ENCODE assay signal across 23 cellular contexts in the genomic region with DNA sequence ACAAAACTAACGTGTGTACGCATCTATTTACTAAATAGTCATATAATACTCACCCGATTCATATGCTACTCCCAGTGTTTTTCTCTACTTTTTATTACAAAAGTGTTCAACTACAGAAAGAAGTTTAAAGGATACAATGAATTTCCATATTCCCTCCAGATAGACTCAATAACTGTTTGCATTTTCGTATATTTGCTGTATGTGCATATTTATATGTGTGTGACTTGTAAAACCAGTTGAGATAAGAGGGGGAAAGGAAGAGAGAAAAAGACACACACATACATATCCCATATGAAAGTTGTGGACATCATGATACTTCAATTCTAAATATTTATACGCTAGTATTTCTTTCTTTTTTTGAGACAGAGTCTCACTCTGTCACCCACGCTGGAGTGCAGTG. TPM values are rescaled to one million over a fixed set of nuclear protein-coding genes. Genes with fewer than 3 reads are reported as not detected.
DNase-seq lines count a peak whose midpoint lies in the region; ATAC-seq, FAIRE-seq and TF ChIP-seq lines count a peak whose summit lies in the region.
"Had no signal": no experiment of that assay in that cellular context is flagged by ENCODE, and none has a peak within 500 bp of the region (broad histone marks: within the 10 kb centered on the region; RNA-seq: fewer than 3 reads in every experiment).

No MANE protein-coding gene starts in this region.

- H3K36me3 ChIP-seq in OCI-LY1 (ENCODE audit: insufficient read depth, low read length): no peaks in the 10 kb centered on the region
- H3K36me3 ChIP-seq: BE2C had no signal

- no peaks in the 10 kb centered on the region for H3K27me3 ChIP-seq in OCI-LY1 (ENCODE audit: insufficient read depth, low read length)
- H3K27me3 ChIP-seq: BE2C, BLaER1 had no signal

- no peak for DNase-seq in activated naive CD8-positive, alpha-beta T cell treated with anti-CD3 and anti-CD28 coated beads, Interleukin-2, amount 10 ng/mL, durations not matched to agents 7 days and 5 days
- DNase-seq in activated naive CD8-positive, alpha-beta T cell treated with anti-CD3 and anti-CD28 coated beads, Interleukin-2, amount 50 U/mL, for 24 hours: no peak
- DNase-seq in A549 (ENCODE audit: low read depth in 1 of 2, low spot score in 1 of 2) (no peak), type B pancreatic cell (ENCODE audit: extremely low spot score, unreplicated experiment) (no peak), left lobe of liver (ENCODE audit: low spot score) (no peak)
- DNase-seq in activated T-cell treated with anti-CD3 and anti-CD28 coated beads, Interleukin-2, amount 50 U/mL, for 4 hours: no peak
- DNase-seq: ACHN; BE2C; C1 segment of cervical spinal cord; CD4-positive, alpha-beta memory T cell; CD4-positive, CD25-positive, alpha-beta regulatory T cell; CD8-positive, alpha-beta memory T cell; COR-L47; DMS79 treated with DMSO at 0.1 percent for 48 hours; GF-D8 had no signal

- H3K4me1 ChIP-seq in A549 (peaks cover 34% of the 10 kb centered on the region), OCI-LY1 (ENCODE audit: insufficient read depth, low read length, severe bottlenecking) (peaks cover 84% of the 10 kb centered on the region)

- H3K9me3 Mint-ChIP-seq in activated naive CD8-positive, alpha-beta T cell treated with anti-CD3 and anti-CD28 coated beads, Interleukin-2, amount 10 ng/mL, durations not matched to agents 7 days and 5 days: no peaks in the 10 kb centered on the region
- H3K9me3 Mint-ChIP-seq in activated naive CD8-positive, alpha-beta T cell treated with anti-CD3 and anti-CD28 coated beads, Interleukin-2, amount 50 U/mL, for 24 hours: no peaks in the 10 kb centered on the region
- H3K9me3 Mint-ChIP-seq in type B pancreatic cell: no peaks in the 10 kb centered on the region
- no peaks in the 10 kb centered on the region for H3K9me3 Mint-ChIP-seq in activated T-cell treated with anti-CD3 and anti-CD28 coated beads, Interleukin-2, amount 50 U/mL, for 4 hours
- H3K9me3 Mint-ChIP-seq: CD4-positive, alpha-beta memory T cell; CD4-positive, CD25-positive, alpha-beta regulatory T cell; CD8-positive, alpha-beta memory T cell had no signal

- H3K4me2 ChIP-seq in A549: no peak overlapping the region
- no peak overlapping the region for H3K4me2 ChIP-seq in OCI-LY1 (ENCODE audit: low read length)

- peak; percentile 68 for FAIRE-seq in A549 (lab: Jason Lieb, UNC)
- FAIRE-seq: G401.6, GM12891, GM19239 had no signal

- no peak for ATAC-seq in activated naive CD8-positive, alpha-beta T cell treated with anti-CD3 and anti-CD28 coated beads, Interleukin-2, amount 10 ng/mL, durations not matched to agents 7 days and 5 days (ENCODE audit: low read depth)
- ATAC-seq in activated naive CD8-positive, alpha-beta T cell treated with anti-CD3 and anti-CD28 coated beads, Interleukin-2, amount 50 U/mL, for 24 hours: no peak
- ATAC-seq in A549: no peak
- ATAC-seq in left lobe of liver: no peak
- no peak for ATAC-seq in activated T-cell treated with anti-CD3 and anti-CD28 coated beads, Interleukin-2, amount 50 U/mL, for 4 hours

- no peaks in the 10 kb centered on the region for H3F3A ChIP-seq in OCI-LY1 (ENCODE audit: insufficient read depth, low read length)

- H3K9me3 ChIP-seq in A549 (no peaks in the 10 kb centered on the region), OCI-LY1 (ENCODE audit: low read length) (no peaks in the 10 kb centered on the region)
- H3K9me3 ChIP-seq: BE2C had no signal

- H3K27me3 Mint-ChIP-seq in activated naive CD8-positive, alpha-beta T cell treated with anti-CD3 and anti-CD28 coated beads, Interleukin-2, amount 10 ng/mL, durations not matched to agents 7 days and 5 days: no peaks in the 10 kb centered on the region
- H3K27me3 Mint-ChIP-seq in activated naive CD8-positive, alpha-beta T cell treated with anti-CD3 and anti-CD28 coated beads, Interleukin-2, amount 50 U/mL, for 24 hours: no peaks in the 10 kb centered on the region
- no peaks in the 10 kb centered on the region for H3K27me3 Mint-ChIP-seq in type B pancreatic cell
- H3K27me3 Mint-ChIP-seq in activated T-cell treated with anti-CD3 and anti-CD28 coated beads, Interleukin-2, amount 50 U/mL, for 4 hours (ENCODE audit: low read depth): no peaks in the 10 kb centered on the region
- H3K27me3 Mint-ChIP-seq: CD4-positive, alpha-beta memory T cell; CD4-positive, CD25-positive, alpha-beta regulatory T cell had no signal

- H3K4me3 ChIP-seq in A549 (no peak overlapping the region), OCI-LY1 (ENCODE audit: low read depth, low read length, poor library complexity, severe bottlenecking) (no peak overlapping the region)
- H3K4me3 ChIP-seq: BLaER1 had no signal

- H4K20me1 ChIP-seq in OCI-LY1 (ENCODE audit: insufficient read depth, low read length): no peaks in the 10 kb centered on the region
- H4K20me1 ChIP-seq: BLaER1 had no signal

- TF ChIP-seq POLR2A in A549 (IDR thresholded peaks at IDR 0.05; ENCODE audit: low read length): no peak

- peaks cover 32% of the 10 kb centered on the region for H3K4me1 Mint-ChIP-seq in activated naive CD8-positive, alpha-beta T cell treated with anti-CD3 and anti-CD28 coated beads, Interleukin-2, amount 10 ng/mL, durations not matched to agents 7 days and 5 days
- H3K4me1 Mint-ChIP-seq in activated naive CD8-positive, alpha-beta T cell treated with anti-CD3 and anti-CD28 coated beads, Interleukin-2, amount 50 U/mL, for 24 hours: peaks cover 40% of the 10 kb centered on the region
- peaks cover 30% of the 10 kb centered on the region for H3K4me1 Mint-ChIP-seq in type B pancreatic cell (ENCODE audit: unreplicated experiment)
- peaks cover 11% of the 10 kb centered on the region for H3K4me1 Mint-ChIP-seq in activated T-cell treated with anti-CD3 and anti-CD28 coated beads, Interleukin-2, amount 50 U/mL, for 4 hours (ENCODE audit: low read depth)

- TF ChIP-seq CTCF in A549 (IDR thresholded peaks at IDR 0.05): no peak
- TF ChIP-seq CTCF in OCI-LY1 (IDR thresholded peaks at IDR 0.05; ENCODE audit: low read length): no peak
- no peak for TF ChIP-seq CTCF in type B pancreatic cell (conservative IDR thresholded peaks at IDR 0.05)

- peak overlapping the region; percentile 88 for H3K27ac Mint-ChIP-seq in activated naive CD8-positive, alpha-beta T cell treated with anti-CD3 and anti-CD28 coated beads, Interleukin-2, amount 10 ng/mL, durations not matched to agents 7 days and 5 days
- H3K27ac Mint-ChIP-seq in activated naive CD8-positive, alpha-beta T cell treated with anti-CD3 and anti-CD28 coated beads, Interleukin-2, amount 50 U/mL, for 24 hours: no peak overlapping the region
- H3K27ac Mint-ChIP-seq in type B pancreatic cell: peak overlapping the region; percentile 11
- H3K27ac Mint-ChIP-seq: CD4-positive, CD25-positive, alpha-beta regulatory T cell had no signal

- CTCF ChIA-PET in A549 (lab: Yijun Ruan, JAX): no interaction called here

- no peak overlapping the region; the same call in 1 of the 2 replicates for H3K9ac ChIP-seq in OCI-LY1 (ENCODE audit: low read length)
- H3K9ac ChIP-seq: BLaER1 had no signal

- no peak for TF ChIP-seq EP300 in A549 (IDR thresholded peaks at IDR 0.05)

- peaks cover 27% of the 10 kb centered on the region for H3K36me3 Mint-ChIP-seq in activated naive CD8-positive, alpha-beta T cell treated with anti-CD3 and anti-CD28 coated beads, Interleukin-2, amount 10 ng/mL, durations not matched to agents 7 days and 5 days
- H3K36me3 Mint-ChIP-seq in activated naive CD8-positive, alpha-beta T cell treated with anti-CD3 and anti-CD28 coated beads, Interleukin-2, amount 50 U/mL, for 24 hours (ENCODE audit: low read depth): no peaks in the 10 kb centered on the region
- H3K36me3 Mint-ChIP-seq in type B pancreatic cell: peaks cover 6% of the 10 kb centered on the region
- H3K36me3 Mint-ChIP-seq in activated T-cell treated with anti-CD3 and anti-CD28 coated beads, Interleukin-2, amount 50 U/mL, for 4 hours (ENCODE audit: insufficient read depth): no peaks in the 10 kb centered on the region
- H3K36me3 Mint-ChIP-seq: CD14-positive monocyte; CD4-positive, alpha-beta memory T cell; CD4-positive, CD25-positive, alpha-beta regulatory T cell had no signal

- H3K79me2 ChIP-seq in OCI-LY1 (ENCODE audit: insufficient read depth, low read length): no peaks in the 10 kb centered on the region

- H2AFZ ChIP-seq in OCI-LY1 (ENCODE audit: low read length): no peak overlapping the region

- WGBS in A549 (ENCODE audit: missing lambda C conversion rate): 93% methylated on average over 6 of the region's 6 CpGs

- peak overlapping the region in 1 of 2 experiments; percentile 92; a peak in 3 of 6 replicates for H3K27ac ChIP-seq in A549
- H3K27ac ChIP-seq in OCI-LY1 (ENCODE audit: low read depth, low read length, poor library complexity, severe bottlenecking): peak overlapping the region; percentile 93
- H3K27ac ChIP-seq: 22Rv1 had no signal

- peak overlapping the region; percentile 25 for H3K4me3 Mint-ChIP-seq in activated naive CD8-positive, alpha-beta T cell treated with anti-CD3 and anti-CD28 coated beads, Interleukin-2, amount 10 ng/mL, durations not matched to agents 7 days and 5 days
- no peak overlapping the region for H3K4me3 Mint-ChIP-seq in activated naive CD8-positive, alpha-beta T cell treated with anti-CD3 and anti-CD28 coated beads, Interleukin-2, amount 50 U/mL, for 24 hours
- no peak overlapping the region for H3K4me3 Mint-ChIP-seq in type B pancreatic cell
- no peak overlapping the region for H3K4me3 Mint-ChIP-seq in activated T-cell treated with anti-CD3 and anti-CD28 coated beads, Interleukin-2, amount 50 U/mL, for 4 hours
- H3K4me3 Mint-ChIP-seq: CD14-positive monocyte; CD4-positive, alpha-beta memory T cell; CD4-positive, CD25-positive, alpha-beta regulatory T cell had no signal

- H3K9me2 ChIP-seq in OCI-LY1 (ENCODE audit: low read depth, low read length): no peaks in the 10 kb centered on the region

- TF ChIP-seq RAD21 in A549 (conservative IDR thresholded peaks at IDR 0.05 in 1 of 2, IDR thresholded peaks at IDR 0.05 in 1 of 2): no peak

- POLR2A ChIA-PET in activated naive CD8-positive, alpha-beta T cell treated with anti-CD3 and anti-CD28 coated beads, Interleukin-2, amount 10 ng/mL, durations not matched to agents 7 days and 5 days (lab: Charles Lee): interaction anchor here (1.3 kb wide), 1 partner anchor 9 kb away, joined by 3 read pairs; no protein-coding TSS in a partner anchor
- POLR2A ChIA-PET in A549 (lab: Yijun Ruan, JAX): no interaction called here

TF ChIP-seq in A549, 52 proteins besides CTCF, POLR2A, EP300 and RAD21 (continues in another document):
- peak; percentile 92 for TF ChIP-seq MAFK (IDR thresholded peaks at IDR 0.05; ENCODE audit: partially characterized antibody)

RNA-seq across cellular contexts. Expression of gene LIPC, which starts 14.1 kb away (rescaled TPM):
- 1 to 10 TPM; 7.4 to 9.0 TPM for total RNA-seq in activated naive CD8-positive, alpha-beta T cell treated with anti-CD3 and anti-CD28 coated beads, Interleukin-2, amount 10 ng/mL, durations not matched to agents 7 days and 5 days
- polyA plus RNA-seq in A549 (2011; rRNA removed) (0.08 and 0.13 TPM in 2 replicates), A549 (2017; fragmentation: RNase III; extraction: RNeasy Plus Mini Kit Qiagen cat#74134 plus additional on column Dnase treatment) (0.30 to 0.34 TPM (median 0.32 TPM) in 3 replicates)
- polyA plus RNA-seq in A549 (2012; cell fraction: cytosol; rRNA removed): 0.07 and 0.13 TPM in 2 replicates
- 0.19 and 0.22 TPM in 2 replicates for polyA plus RNA-seq in A549 (2012; cell fraction: nucleus; rRNA removed)
- polyA minus RNA-seq in A549 (2011; rRNA and poly(A)+ RNA removed): 0.58 TPM in 1 of 2 replicates, not detected in the other
- total RNA-seq in type B pancreatic cell (ENCODE audit: low replicate concordance) (10.9 and 33.1 TPM in 2 replicates), left lobe of liver (202 TPM)
- under 1 TPM in 1 of 3 donors, not detected in 2; 0.28 TPM for total RNA-seq in activated T-cell treated with anti-CD3 and anti-CD28 coated beads, Interleukin-2, amount 50 U/mL, for 4 hours
- total RNA-seq: A673 had no signal
